In genomic region chr7:151427705-151428392, GRCh38 we compare ENCODE assay signal across 1 cellular context.
TF ChIP-seq lines count a peak whose summit lies in the region.

No MANE protein-coding gene starts in this region.

TF ChIP-seq in K562, 482 proteins besides CTCF, POLR2A, EP300 and RAD21:
- TF ChIP-seq CEBPG (CRISPR knock-in tag; IDR thresholded peaks at IDR 0.05) (no peak), CEBPG (tag; conservative IDR thresholded peaks at IDR 0.05 in 1 of 2, IDR thresholded peaks at IDR 0.05 in 1 of 2) (no peak), NCOA1 (IDR thresholded peaks at IDR 0.05; ENCODE audit: low read depth) (no peak), MAZ (CRISPR knock-in tag; conservative IDR thresholded peaks at IDR 0.05 in 1 of 2, IDR thresholded peaks at IDR 0.05 in 1 of 2) (no peak), GTF2B (IDR thresholded peaks at IDR 0.05; ENCODE audit: extremely low read depth, insufficient read length) (no peak), GTF2A2 (tag; IDR thresholded peaks at IDR 0.05) (no peak), CBFA2T2 (conservative IDR thresholded peaks at IDR 0.05) (no peak), NFXL1 (CRISPR knock-in tag; IDR thresholded peaks at IDR 0.05) (no peak)
- TF ChIP-seq, protein P1, sequence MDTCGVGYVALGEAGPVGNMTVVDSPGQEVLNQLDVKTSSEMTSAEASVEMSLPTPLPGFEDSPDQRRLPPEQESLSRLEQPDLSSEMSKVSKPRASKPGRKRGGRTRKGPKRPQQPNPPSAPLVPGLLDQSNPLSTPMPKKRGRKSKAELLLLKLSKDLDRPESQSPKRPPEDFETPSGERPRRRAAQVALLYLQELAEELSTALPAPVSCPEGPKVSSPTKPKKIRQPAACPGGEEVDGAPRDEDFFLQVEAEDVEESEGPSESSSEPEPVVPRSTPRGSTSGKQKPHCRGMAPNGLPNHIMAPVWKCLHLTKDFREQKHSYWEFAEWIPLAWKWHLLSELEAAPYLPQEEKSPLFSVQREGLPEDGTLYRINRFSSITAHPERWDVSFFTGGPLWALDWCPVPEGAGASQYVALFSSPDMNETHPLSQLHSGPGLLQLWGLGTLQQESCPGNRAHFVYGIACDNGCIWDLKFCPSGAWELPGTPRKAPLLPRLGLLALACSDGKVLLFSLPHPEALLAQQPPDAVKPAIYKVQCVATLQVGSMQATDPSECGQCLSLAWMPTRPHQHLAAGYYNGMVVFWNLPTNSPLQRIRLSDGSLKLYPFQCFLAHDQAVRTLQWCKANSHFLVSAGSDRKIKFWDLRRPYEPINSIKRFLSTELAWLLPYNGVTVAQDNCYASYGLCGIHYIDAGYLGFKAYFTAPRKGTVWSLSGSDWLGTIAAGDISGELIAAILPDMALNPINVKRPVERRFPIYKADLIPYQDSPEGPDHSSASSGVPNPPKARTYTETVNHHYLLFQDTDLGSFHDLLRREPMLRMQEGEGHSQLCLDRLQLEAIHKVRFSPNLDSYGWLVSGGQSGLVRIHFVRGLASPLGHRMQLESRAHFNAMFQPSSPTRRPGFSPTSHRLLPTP (IDR thresholded peaks at IDR 0.05; ENCODE audit: borderline replicate concordance, extremely low read depth, insufficient read length): no peak
TF ChIP-seq in K562: peak in this region for 0.
